18 cellular contexts compared by ENCODE assay signal in the genomic region with DNA sequence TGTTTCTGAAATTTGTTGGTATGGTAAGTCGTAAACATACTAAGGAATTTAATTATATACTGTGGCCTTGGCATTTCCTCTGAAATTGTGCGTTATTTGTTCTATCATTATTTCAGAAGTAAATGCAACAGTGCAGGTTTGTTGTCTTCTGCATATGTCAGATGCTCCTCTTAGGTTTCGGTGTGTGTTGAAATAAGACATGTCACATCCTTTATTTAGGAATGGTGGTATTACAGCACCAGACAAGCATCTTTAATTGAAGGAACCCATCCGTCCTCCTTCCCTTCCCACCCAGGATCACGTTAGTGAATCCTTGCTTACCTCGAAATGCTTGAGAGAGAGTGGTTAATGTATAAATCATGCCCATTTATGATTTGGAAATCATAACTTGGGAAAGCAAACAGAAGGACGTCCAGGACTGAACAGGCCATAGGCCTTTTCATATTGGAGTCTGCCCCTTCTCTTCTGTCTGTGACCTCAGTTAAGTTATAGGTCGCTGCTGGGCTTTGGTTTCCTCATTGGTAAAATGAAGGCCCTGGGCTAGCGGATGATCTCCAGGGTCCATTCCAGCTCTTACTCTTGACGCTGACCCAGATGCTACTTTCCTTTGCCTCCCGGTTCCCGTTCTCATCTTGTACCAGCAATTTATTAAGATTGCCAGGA.
A peak's percentile ranks its signal among the peaks of the same experiment; 100 is the strongest.
DNase-seq lines count a peak whose midpoint lies in the region; ATAC-seq, FAIRE-seq and TF ChIP-seq lines count a peak whose summit lies in the region.
"Had no signal": no experiment of that assay in that cellular context is flagged by ENCODE, and none has a peak within 500 bp of the region (broad histone marks: within the 10 kb centered on the region; RNA-seq: fewer than 3 reads in every experiment).

No MANE protein-coding gene starts in this region.

- peaks cover 91% of the 10 kb centered on the region for H4K20me1 ChIP-seq in BLaER1

- H3K36me3 ChIP-seq in BLaER1: peaks cover 75% of the 10 kb centered on the region
- H3K36me3 ChIP-seq in psoas muscle (ENCODE audit: insufficient read depth in 1 of 2, low read depth in 1 of 2): peaks cover 0 to 16% of the 10 kb centered on the region in 2 donors

- ATAC-seq in WTC11 (no peak), psoas muscle (peak; percentile 87 to 95 (median 88)), HG02852 (IDR thresholded peaks at IDR 0.05; ENCODE audit: unreplicated experiment) (no peak), GM21381 (IDR thresholded peaks at IDR 0.05; ENCODE audit: unreplicated experiment) (no peak)

- TF ChIP-seq CTCF in WTC11 (IDR thresholded peaks at IDR 0.05) (no peak), psoas muscle (IDR thresholded peaks at IDR 0.05) (no peak), chondrocyte (IDR thresholded peaks at IDR 0.05) (no peak)

- peak; percentile 26 for FAIRE-seq in GM12891 (lab: Jason Lieb, UNC)
- FAIRE-seq: A204.1, H54 had no signal

- CTCF ChIA-PET in WTC11 (lab: Charles Lee): no interaction called here

- H3K4me1 ChIP-seq in BLaER1 (peaks cover 73% of the 10 kb centered on the region), psoas muscle (peaks cover 70% of the 10 kb centered on the region)
- H3K4me1 ChIP-seq: Peyer's patch had no signal

- no peak overlapping the region for H3K27ac ChIP-seq in BLaER1
- H3K27ac ChIP-seq in psoas muscle: peak overlapping the region; percentile 90
- H3K27ac ChIP-seq: Peyer's patch had no signal

- H3K36me3 Mint-ChIP-seq in WTC11 (peaks cover 21% of the 10 kb centered on the region), chondrocyte (ENCODE audit: low read depth) (peaks cover 4% of the 10 kb centered on the region)

- H3K4me2 ChIP-seq in BLaER1: peak overlapping the region; percentile 15; the same call in 1 of the 2 replicates

- H3K4me1 Mint-ChIP-seq in WTC11 (peaks cover 37% of the 10 kb centered on the region), chondrocyte (ENCODE audit: low read depth) (peaks cover 33% of the 10 kb centered on the region)

- WGBS in psoas muscle, 3 donors: 61 to 87% (median 62%) methylated on average over 12 of the region's 12 CpGs

- H3K27ac Mint-ChIP-seq in WTC11: peak overlapping the region; percentile 65; the same call in 1 of the 2 replicates
- no peak overlapping the region for H3K27ac Mint-ChIP-seq in chondrocyte (ENCODE audit: unreplicated experiment)

- no peak for TF ChIP-seq POLR2A in GM12891 (IDR thresholded peaks at IDR 0.05; ENCODE audit: low read depth, low read length)

- H3K9me3 Mint-ChIP-seq in WTC11: no peaks in the 10 kb centered on the region
- H3K9me3 Mint-ChIP-seq in chondrocyte (ENCODE audit: low read depth): no peaks in the 10 kb centered on the region

- H3K4me3 Mint-ChIP-seq in WTC11 (no peak overlapping the region), chondrocyte (ENCODE audit: unreplicated experiment) (no peak overlapping the region)

- H3K27me3 Mint-ChIP-seq in WTC11 (ENCODE audit: low read depth): no peaks in the 10 kb centered on the region
- no peaks in the 10 kb centered on the region for H3K27me3 Mint-ChIP-seq in chondrocyte (ENCODE audit: low read depth)

- H3K9me3 ChIP-seq in BLaER1 (no peaks in the 10 kb centered on the region), psoas muscle (no peaks in the 10 kb centered on the region)
- H3K9me3 ChIP-seq: Peyer's patch had no signal

- H3K27me3 ChIP-seq in BLaER1 (no peaks in the 10 kb centered on the region), psoas muscle (ENCODE audit: insufficient read depth in 3 of 3, low read length in 2 of 3) (no peaks in the 10 kb centered on the region)
- H3K27me3 ChIP-seq: Peyer's patch had no signal

- no peak overlapping the region for H3K9ac ChIP-seq in BLaER1

- POLR2A ChIA-PET in WTC11 (lab: Charles Lee): no interaction called here

- intact Hi-C loops in psoas muscle (cut with DNase I): loop anchor here in 1 of 2 donors (5.0 kb wide), 1 partner anchor 79 kb away; no protein-coding TSS in a partner anchor

- H3K4me3 ChIP-seq in BLaER1: no peak overlapping the region
- peak overlapping the region; percentile 14 for H3K4me3 ChIP-seq in psoas muscle
- H3K4me3 ChIP-seq: Peyer's patch had no signal

- DNase-seq in GM12891 (ENCODE audit: insufficient read length, low spot score) (no peak), WTC11 (ENCODE audit: low spot score) (no peak), psoas muscle (no peak), chondrocyte (ENCODE audit: low spot score) (no peak), ureter (ENCODE audit: low spot score) (no peak)
- DNase-seq: DMS79; KBM-7; NCI-H1105; NCI-H2081; NCI-H2171 treated with DMSO at 0.1 percent for 48 hours; NCI-H446 treated with DMSO at 0.1 percent for 48 hours; NK-92 treated with Interleukin-12 subunit alpha and Interleukin-12 subunit beta, amount 100 ng/mL, for 24 hours; Peyer's patch had no signal

TF ChIP-seq in GM12891, 5 proteins besides CTCF, POLR2A, EP300 and RAD21:
- TF ChIP-seq SPI1 (IDR thresholded peaks at IDR 0.05; ENCODE audit: low read depth, low read length): no peak
- no peak for TF ChIP-seq TAF1 (IDR thresholded peaks at IDR 0.05; ENCODE audit: low read depth, low read length)
- TF ChIP-seq POU2F2 (IDR thresholded peaks at IDR 0.05; ENCODE audit: low read depth, low read length): no peak
- no peak for TF ChIP-seq POLR2AphosphoS5 (IDR thresholded peaks at IDR 0.05; ENCODE audit: low read depth, low read length)
- no peak for TF ChIP-seq PAX5 (IDR thresholded peaks at IDR 0.05; ENCODE audit: insufficient read depth, low read length, severe bottlenecking)

TF ChIP-seq in WTC11, 78 proteins besides CTCF, POLR2A, EP300 and RAD21:
- no peak for TF ChIP-seq OVOL2 (CRISPR knock-in tag; IDR thresholded peaks at IDR 0.05; ENCODE audit: borderline replicate concordance)
- TF ChIP-seq, protein P1, sequence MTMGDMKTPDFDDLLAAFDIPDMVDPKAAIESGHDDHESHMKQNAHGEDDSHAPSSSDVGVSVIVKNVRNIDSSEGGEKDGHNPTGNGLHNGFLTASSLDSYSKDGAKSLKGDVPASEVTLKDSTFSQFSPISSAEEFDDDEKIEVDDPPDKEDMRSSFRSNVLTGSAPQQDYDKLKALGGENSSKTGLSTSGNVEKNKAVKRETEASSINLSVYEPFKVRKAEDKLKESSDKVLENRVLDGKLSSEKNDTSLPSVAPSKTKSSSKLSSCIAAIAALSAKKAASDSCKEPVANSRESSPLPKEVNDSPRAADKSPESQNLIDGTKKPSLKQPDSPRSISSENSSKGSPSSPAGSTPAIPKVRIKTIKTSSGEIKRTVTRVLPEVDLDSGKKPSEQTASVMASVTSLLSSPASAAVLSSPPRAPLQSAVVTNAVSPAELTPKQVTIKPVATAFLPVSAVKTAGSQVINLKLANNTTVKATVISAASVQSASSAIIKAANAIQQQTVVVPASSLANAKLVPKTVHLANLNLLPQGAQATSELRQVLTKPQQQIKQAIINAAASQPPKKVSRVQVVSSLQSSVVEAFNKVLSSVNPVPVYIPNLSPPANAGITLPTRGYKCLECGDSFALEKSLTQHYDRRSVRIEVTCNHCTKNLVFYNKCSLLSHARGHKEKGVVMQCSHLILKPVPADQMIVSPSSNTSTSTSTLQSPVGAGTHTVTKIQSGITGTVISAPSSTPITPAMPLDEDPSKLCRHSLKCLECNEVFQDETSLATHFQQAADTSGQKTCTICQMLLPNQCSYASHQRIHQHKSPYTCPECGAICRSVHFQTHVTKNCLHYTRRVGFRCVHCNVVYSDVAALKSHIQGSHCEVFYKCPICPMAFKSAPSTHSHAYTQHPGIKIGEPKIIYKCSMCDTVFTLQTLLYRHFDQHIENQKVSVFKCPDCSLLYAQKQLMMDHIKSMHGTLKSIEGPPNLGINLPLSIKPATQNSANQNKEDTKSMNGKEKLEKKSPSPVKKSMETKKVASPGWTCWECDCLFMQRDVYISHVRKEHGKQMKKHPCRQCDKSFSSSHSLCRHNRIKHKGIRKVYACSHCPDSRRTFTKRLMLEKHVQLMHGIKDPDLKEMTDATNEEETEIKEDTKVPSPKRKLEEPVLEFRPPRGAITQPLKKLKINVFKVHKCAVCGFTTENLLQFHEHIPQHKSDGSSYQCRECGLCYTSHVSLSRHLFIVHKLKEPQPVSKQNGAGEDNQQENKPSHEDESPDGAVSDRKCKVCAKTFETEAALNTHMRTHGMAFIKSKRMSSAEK (CRISPR knock-in tag; IDR thresholded peaks at IDR 0.05; ENCODE audit: borderline replicate concordance): no peak
- no peak for TF ChIP-seq FOXJ3 (CRISPR knock-in tag; IDR thresholded peaks at IDR 0.05; ENCODE audit: borderline replicate concordance)
- no peak for TF ChIP-seq TCF7 (CRISPR knock-in tag; IDR thresholded peaks at IDR 0.05; ENCODE audit: low read depth)
- TF ChIP-seq, protein P2, sequence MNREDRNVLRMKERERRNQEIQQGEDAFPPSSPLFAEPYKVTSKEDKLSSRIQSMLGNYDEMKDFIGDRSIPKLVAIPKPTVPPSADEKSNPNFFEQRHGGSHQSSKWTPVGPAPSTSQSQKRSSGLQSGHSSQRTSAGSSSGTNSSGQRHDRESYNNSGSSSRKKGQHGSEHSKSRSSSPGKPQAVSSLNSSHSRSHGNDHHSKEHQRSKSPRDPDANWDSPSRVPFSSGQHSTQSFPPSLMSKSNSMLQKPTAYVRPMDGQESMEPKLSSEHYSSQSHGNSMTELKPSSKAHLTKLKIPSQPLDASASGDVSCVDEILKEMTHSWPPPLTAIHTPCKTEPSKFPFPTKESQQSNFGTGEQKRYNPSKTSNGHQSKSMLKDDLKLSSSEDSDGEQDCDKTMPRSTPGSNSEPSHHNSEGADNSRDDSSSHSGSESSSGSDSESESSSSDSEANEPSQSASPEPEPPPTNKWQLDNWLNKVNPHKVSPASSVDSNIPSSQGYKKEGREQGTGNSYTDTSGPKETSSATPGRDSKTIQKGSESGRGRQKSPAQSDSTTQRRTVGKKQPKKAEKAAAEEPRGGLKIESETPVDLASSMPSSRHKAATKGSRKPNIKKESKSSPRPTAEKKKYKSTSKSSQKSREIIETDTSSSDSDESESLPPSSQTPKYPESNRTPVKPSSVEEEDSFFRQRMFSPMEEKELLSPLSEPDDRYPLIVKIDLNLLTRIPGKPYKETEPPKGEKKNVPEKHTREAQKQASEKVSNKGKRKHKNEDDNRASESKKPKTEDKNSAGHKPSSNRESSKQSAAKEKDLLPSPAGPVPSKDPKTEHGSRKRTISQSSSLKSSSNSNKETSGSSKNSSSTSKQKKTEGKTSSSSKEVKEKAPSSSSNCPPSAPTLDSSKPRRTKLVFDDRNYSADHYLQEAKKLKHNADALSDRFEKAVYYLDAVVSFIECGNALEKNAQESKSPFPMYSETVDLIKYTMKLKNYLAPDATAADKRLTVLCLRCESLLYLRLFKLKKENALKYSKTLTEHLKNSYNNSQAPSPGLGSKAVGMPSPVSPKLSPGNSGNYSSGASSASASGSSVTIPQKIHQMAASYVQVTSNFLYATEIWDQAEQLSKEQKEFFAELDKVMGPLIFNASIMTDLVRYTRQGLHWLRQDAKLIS (CRISPR knock-in tag; IDR thresholded peaks at IDR 0.05; ENCODE audit: borderline replicate concordance): no peak
- TF ChIP-seq ZNF219 (CRISPR knock-in tag; IDR thresholded peaks at IDR 0.05; ENCODE audit: borderline replicate concordance): no peak
- no peak for TF ChIP-seq SOX15 (CRISPR knock-in tag; IDR thresholded peaks at IDR 0.05)
- TF ChIP-seq SP1 (CRISPR knock-in tag; conservative IDR thresholded peaks at IDR 0.05): no peak

Comparison
In these comparisons a context has a peak if more than half of its experiments do, and no peak if none do; other contexts are left out.
1. ATAC-seq: peak in psoas muscle (4 of 4); none in WTC11 (single experiment), HG02852 (single experiment) and GM21381 (single experiment).